Comparison of ENCODE assay signal across 22 cellular contexts in genomic region chr21:36395353-36396111, GRCh38.
"Had no signal": no experiment of that assay in that cellular context is flagged by ENCODE, and none has a peak within 500 bp of the region (broad histone marks: within the 10 kb centered on the region; RNA-seq: fewer than 3 reads in every experiment).

No MANE protein-coding gene starts in this region.

- H3K9me3 Mint-ChIP-seq: activated CD4-positive, alpha-beta memory T cell treated with anti-CD3 and anti-CD28 coated beads for 36 hours; activated naive CD4-positive, alpha-beta T cell treated with anti-CD3 and anti-CD28 coated beads, Interleukin-2, amount 50 U/mL, for 24 hours; activated naive CD8-positive, alpha-beta T cell treated with anti-CD3 and anti-CD28 coated beads, Interleukin-2, amount 50 U/mL, for 24 hours; activated T-helper 2 cell treated with anti-CD3 and anti-CD28 coated beads, Interferon-gamma antibody, Interleukin-2, Interleukin-4, amounts not matched to agents 10 μg/mL and 5 μg/mL and 100 μg/mL, durations not matched to agents 14 hours and 24 hours and 36 hours; dendritic cell treated with granulocyte-macrophage colony-stimulating factor and Interleukin-4, amounts not matched to agents 40 ng/mL and 50 ng/mL, for 4 days; stimulated activated naive CD8-positive, alpha-beta T cell treated with anti-CD3 and anti-CD28 coated beads, Interleukin-15, Interleukin-2, amounts not matched to agents 100 ng/mL and 50 ng/mL, for 24 hours; T-helper 2 cell treated with Interferon-gamma antibody and Interleukin-4, amounts not matched to agents 5 μg/mL and 100 μg/mL, for 36 hours had no signal

- H3K27ac ChIP-seq: esophagus squamous epithelium, ovary, prostate gland, thoracic aorta, uterus had no signal

- H3K27me3 ChIP-seq: esophagus squamous epithelium, ovary, uterus had no signal

- ATAC-seq: activated naive CD8-positive, alpha-beta T cell treated with anti-CD3 and anti-CD28 coated beads, Interleukin-2, amount 50 U/mL, for 24 hours; naive thymus-derived CD4-positive, alpha-beta T cell had no signal

- H3K4me3 Mint-ChIP-seq: activated CD4-positive, alpha-beta memory T cell treated with anti-CD3 and anti-CD28 coated beads for 36 hours; activated naive CD4-positive, alpha-beta T cell treated with anti-CD3 and anti-CD28 coated beads, Interleukin-2, amount 50 U/mL, for 24 hours; activated naive CD8-positive, alpha-beta T cell treated with anti-CD3 and anti-CD28 coated beads, Interleukin-2, amount 50 U/mL, for 24 hours; dendritic cell treated with granulocyte-macrophage colony-stimulating factor and Interleukin-4, amounts not matched to agents 40 ng/mL and 50 ng/mL, for 4 days; naive thymus-derived CD4-positive, alpha-beta T cell; stimulated activated naive CD8-positive, alpha-beta T cell treated with anti-CD3 and anti-CD28 coated beads, Interleukin-15, Interleukin-2, amounts not matched to agents 100 ng/mL and 50 ng/mL, for 24 hours; T-helper 2 cell treated with Interferon-gamma antibody and Interleukin-4, amounts not matched to agents 5 μg/mL and 100 μg/mL, for 36 hours had no signal

- H3K4me1 Mint-ChIP-seq: activated naive CD4-positive, alpha-beta T cell treated with anti-CD3 and anti-CD28 coated beads, Interleukin-2, amount 50 U/mL, for 24 hours; activated naive CD8-positive, alpha-beta T cell treated with anti-CD3 and anti-CD28 coated beads, Interleukin-2, amount 50 U/mL, for 24 hours had no signal

- H3K4me1 ChIP-seq: esophagus squamous epithelium, prostate gland, uterus had no signal

- H3K27me3 Mint-ChIP-seq: activated CD4-positive, alpha-beta memory T cell treated with anti-CD3 and anti-CD28 coated beads for 36 hours; activated naive CD4-positive, alpha-beta T cell treated with anti-CD3 and anti-CD28 coated beads, Interleukin-2, amount 50 U/mL, for 24 hours; activated naive CD8-positive, alpha-beta T cell treated with anti-CD3 and anti-CD28 coated beads, Interleukin-2, amount 50 U/mL, for 24 hours; dendritic cell treated with granulocyte-macrophage colony-stimulating factor and Interleukin-4, amounts not matched to agents 40 ng/mL and 50 ng/mL, for 4 days; naive thymus-derived CD4-positive, alpha-beta T cell; stimulated activated naive CD8-positive, alpha-beta T cell treated with anti-CD3 and anti-CD28 coated beads, Interleukin-15, Interleukin-2, amounts not matched to agents 100 ng/mL and 50 ng/mL, for 24 hours had no signal

- H3K27ac Mint-ChIP-seq: activated CD4-positive, alpha-beta memory T cell treated with anti-CD3 and anti-CD28 coated beads for 36 hours; activated naive CD4-positive, alpha-beta T cell treated with anti-CD3 and anti-CD28 coated beads, Interleukin-2, amount 50 U/mL, for 24 hours; activated naive CD8-positive, alpha-beta T cell treated with anti-CD3 and anti-CD28 coated beads, Interleukin-2, amount 50 U/mL, for 24 hours; activated T-helper 2 cell treated with anti-CD3 and anti-CD28 coated beads, Interferon-gamma antibody, Interleukin-2, Interleukin-4, amounts not matched to agents 10 μg/mL and 5 μg/mL and 100 μg/mL, durations not matched to agents 14 hours and 24 hours and 36 hours; dendritic cell treated with granulocyte-macrophage colony-stimulating factor and Interleukin-4, amounts not matched to agents 40 ng/mL and 50 ng/mL, for 4 days; naive thymus-derived CD4-positive, alpha-beta T cell; stimulated activated naive CD8-positive, alpha-beta T cell treated with anti-CD3 and anti-CD28 coated beads, Interleukin-15, Interleukin-2, amounts not matched to agents 100 ng/mL and 50 ng/mL, for 24 hours; T-helper 2 cell treated with Interferon-gamma antibody and Interleukin-4, amounts not matched to agents 5 μg/mL and 100 μg/mL, for 36 hours had no signal

- DNase-seq: activated CD4-positive, alpha-beta memory T cell treated with anti-CD3 and anti-CD28 coated beads for 36 hours; activated CD4-positive, alpha-beta T cell treated with anti-CD3 and anti-CD28 coated beads for 4 hours; activated naive CD8-positive, alpha-beta T cell treated with anti-CD3 and anti-CD28 coated beads, Interleukin-2, amount 50 U/mL, for 24 hours; activated T-cell treated with anti-CD3 and anti-CD28 coated beads, Interleukin-2, amount 50 U/mL, for 48 hours; amygdala; caudate nucleus; esophagus squamous epithelium; foreskin melanocyte; mammary epithelial cell; midbrain; naive thymus-derived CD4-positive, alpha-beta T cell; ovary; stimulated activated CD4-positive, alpha-beta T cell treated with anti-CD3 and anti-CD28 coated beads, Interleukin-4, amount 100 ng/mL, for 1 hour; T-helper 1 cell; uterus had no signal

- H3K36me3 ChIP-seq: ovary, prostate gland, thoracic aorta, uterus had no signal

- H3K4me3 ChIP-seq: esophagus squamous epithelium, ovary, prostate gland, thoracic aorta, uterus had no signal

- H3K9me3 ChIP-seq: esophagus squamous epithelium, ovary, prostate gland, thoracic aorta, uterus had no signal
